Comparison of ENCODE assay signal across 8 cellular contexts in genomic region chr3:150407818-150408231, GRCh38. TPM values are rescaled to one million over a fixed set of nuclear protein-coding genes. Genes with fewer than 3 reads are reported as not detected.
DNase-seq lines count a peak whose midpoint lies in the region; ATAC-seq and TF ChIP-seq lines count a peak whose summit lies in the region.

No MANE protein-coding gene starts in this region.

- H3K27ac ChIP-seq in right atrium auricular region (peak overlapping the region; percentile 99 to 100), skin epidermis (peak overlapping the region; percentile 47 to 100 (median 99))

- H3K4me1 ChIP-seq in right atrium auricular region: peaks cover 0 to 15% of the 10 kb centered on the region in 2 donors

- H3K9me3 ChIP-seq in right atrium auricular region: no peaks in the 10 kb centered on the region

- peaks cover 38% of the 10 kb centered on the region for H3K4me1 Mint-ChIP-seq in activated T-cell treated with anti-CD3 and anti-CD28 coated beads, Interleukin-2, amount 50 U/mL, for 72 hours (ENCODE audit: low read depth)

- H3K27ac Mint-ChIP-seq in activated T-cell treated with anti-CD3 and anti-CD28 coated beads, Interleukin-2, amount 50 U/mL, for 72 hours: peak overlapping the region; percentile 96

- in situ Hi-C loops in G401 (cut with HindIII; ENCODE audit: low sequenced_read_pairs): no loop called here

- ATAC-seq in activated T-cell treated with anti-CD3 and anti-CD28 coated beads, Interleukin-2, amount 50 U/mL, for 72 hours (replicated peaks in 1 of 2): no peak

- no peaks in the 10 kb centered on the region for H3K27me3 Mint-ChIP-seq in activated T-cell treated with anti-CD3 and anti-CD28 coated beads, Interleukin-2, amount 50 U/mL, for 72 hours (ENCODE audit: low read depth)

- TF ChIP-seq CTCF in right atrium auricular region (IDR thresholded peaks at IDR 0.05): no peak

- peak; percentile 72 for DNase-seq in GF-D8 (lab: John Stamatoyannopoulos, UW)
- DNase-seq in H7: peak; percentile 90
- DNase-seq in NCI-H1694 (lab: John Stamatoyannopoulos, UW): peak; percentile 73
- DNase-seq in activated T-cell treated with anti-CD3 and anti-CD28 coated beads, Interleukin-2, amount 50 U/mL, for 72 hours: no peak
- DNase-seq in right atrium auricular region (ENCODE audit: low spot score): no peak
- DNase-seq in G401 (ENCODE audit: low spot score): no peak
- no peak for DNase-seq in GOT3 (lab: John Stamatoyannopoulos, UW)

- H3K9me3 Mint-ChIP-seq in activated T-cell treated with anti-CD3 and anti-CD28 coated beads, Interleukin-2, amount 50 U/mL, for 72 hours: no peaks in the 10 kb centered on the region

- peaks cover 9 to 15% of the 10 kb centered on the region in 2 donors for H3K36me3 Mint-ChIP-seq in activated T-cell treated with anti-CD3 and anti-CD28 coated beads, Interleukin-2, amount 50 U/mL, for 72 hours (ENCODE audit: insufficient read depth in 2 of 2)

- no peaks in the 10 kb centered on the region for H3K27me3 ChIP-seq in H7 (ENCODE audit: control insufficient read depth, insufficient read depth, low read length)
- H3K27me3 ChIP-seq in right atrium auricular region: no peaks in the 10 kb centered on the region

- no peaks in the 10 kb centered on the region for H3K36me3 ChIP-seq in H7 (replicated peaks; ENCODE audit: control insufficient read depth, insufficient read depth, low read length)
- peaks cover 12% of the 10 kb centered on the region for H3K36me3 ChIP-seq in right atrium auricular region

- H3K4me3 ChIP-seq in H7 (ENCODE audit: insufficient read depth, low read depth, low read length): peak overlapping the region; percentile 87
- peak overlapping the region; percentile 84 to 89 for H3K4me3 ChIP-seq in right atrium auricular region
- H3K4me3 ChIP-seq in skin epidermis: peak overlapping the region; percentile 73 to 95 (median 91)

- peak overlapping the region; percentile 75 to 91 for H3K4me3 Mint-ChIP-seq in activated T-cell treated with anti-CD3 and anti-CD28 coated beads, Interleukin-2, amount 50 U/mL, for 72 hours

RNA-seq across cellular contexts. Expression of gene TSC22D2, which starts 0.3 kb away (rescaled TPM):
- total RNA-seq in H7 (2014; rRNA removed; shearing (Covaris generic)): 5.8 and 6.1 TPM in 2 replicates
- 10 to 100 TPM; 20.2 to 20.9 TPM for total RNA-seq in activated T-cell treated with anti-CD3 and anti-CD28 coated beads, Interleukin-2, amount 50 U/mL, for 72 hours
- total RNA-seq in right atrium auricular region: 10 to 100 TPM; 18.1 to 23.5 TPM
- 2.3 and 10.4 TPM in 2 replicates for total RNA-seq in G401 (2014; rRNA removed; shearing (Covaris generic))

Comparison
In these comparisons a context has a peak if more than half of its experiments do, and no peak if none do; other contexts are left out.
1. DNase-seq: peak in GF-D8 (single experiment), H7 (single experiment) and NCI-H1694 (single experiment); none in activated T-cell treated with anti-CD3 and anti-CD28 coated beads, Interleukin-2, amount 50 U/mL, for 72 hours (0 of 2), right atrium auricular region (single experiment), G401 (single experiment) and GOT3 (single experiment).
2. Peak in every context shown above with its lines, with median percentiles within 50 percentile points of each other: H3K4me3 ChIP-seq.